In the genomic region with DNA sequence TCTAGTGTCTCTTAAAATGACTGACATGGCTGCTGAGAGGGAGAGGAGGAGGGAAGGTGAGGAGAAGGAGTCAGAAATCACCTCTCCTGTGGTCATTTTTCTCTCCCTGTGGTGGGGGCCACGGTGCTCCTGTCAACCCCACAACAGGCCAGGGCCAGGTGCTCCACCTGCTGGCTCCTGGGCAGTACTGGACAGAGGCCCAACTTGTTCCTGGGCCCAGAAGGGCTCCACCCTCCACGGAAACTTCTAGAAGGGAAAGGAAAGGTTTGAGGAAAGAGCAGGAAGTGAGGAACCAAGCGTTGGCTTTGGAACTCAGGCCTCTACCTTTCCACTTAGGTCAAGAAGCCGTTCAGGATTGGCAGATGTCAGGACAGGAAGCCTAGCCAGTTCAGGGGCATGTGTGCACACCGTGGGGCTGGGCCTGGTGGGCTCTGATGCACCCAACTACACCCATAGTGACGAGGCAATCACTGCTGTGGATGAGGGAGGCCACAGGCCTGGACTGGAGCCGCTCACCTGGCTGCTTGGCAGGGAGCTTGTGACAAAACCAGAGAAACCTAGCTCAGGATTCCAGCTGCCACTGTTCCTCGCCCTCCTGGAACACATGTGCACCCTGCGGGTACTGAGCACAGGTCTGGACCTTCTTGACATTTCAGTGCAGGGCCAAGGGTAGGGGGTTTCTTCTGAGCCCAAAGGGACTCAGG, we compare ENCODE assay signal across 8 cellular contexts. TPM values are rescaled to one million over a fixed set of nuclear protein-coding genes. Genes with fewer than 3 reads are reported as not detected.
DNase-seq lines count a peak whose midpoint lies in the region; ATAC-seq and TF ChIP-seq lines count a peak whose summit lies in the region.

No MANE protein-coding gene starts in this region.

- H3K36me3 Mint-ChIP-seq in activated T-helper 1 cell treated with anti-CD3 and anti-CD28 coated beads, Interleukin-12 subunit alpha, Interleukin-12 subunit beta, Interleukin-2, Interleukin-4 antibody, amounts not matched to agents 30 ng/mL and 10 ng/mL and 1 ng/mL, durations not matched to agents 14 hours and 24 hours and 36 hours (ENCODE audit: low read depth): no peaks in the 10 kb centered on the region

- TF ChIP-seq POLR2A in gastroesophageal sphincter (IDR thresholded peaks at IDR 0.05): no peak
- TF ChIP-seq POLR2A in stomach (IDR thresholded peaks at IDR 0.05): no peak

- CTCF ChIA-PET in AG04449 (lab: Yijun Ruan, JAX): interaction anchor here (1.3 kb wide), 1 partner anchor 160 kb away, joined by 5 read pairs; no protein-coding TSS in a partner anchor

- H3K4me1 Mint-ChIP-seq in activated T-helper 1 cell treated with anti-CD3 and anti-CD28 coated beads, Interleukin-12 subunit alpha, Interleukin-12 subunit beta, Interleukin-2, Interleukin-4 antibody, amounts not matched to agents 30 ng/mL and 10 ng/mL and 1 ng/mL, durations not matched to agents 14 hours and 24 hours and 36 hours (ENCODE audit: low read depth): no peaks in the 10 kb centered on the region

- no peaks in the 10 kb centered on the region for H3K9me3 Mint-ChIP-seq in activated T-helper 1 cell treated with anti-CD3 and anti-CD28 coated beads, Interleukin-12 subunit alpha, Interleukin-12 subunit beta, Interleukin-2, Interleukin-4 antibody, amounts not matched to agents 30 ng/mL and 10 ng/mL and 1 ng/mL, durations not matched to agents 14 hours and 24 hours and 36 hours

- peaks cover 3% of the 10 kb centered on the region for H3K27me3 Mint-ChIP-seq in activated T-helper 1 cell treated with anti-CD3 and anti-CD28 coated beads, Interleukin-12 subunit alpha, Interleukin-12 subunit beta, Interleukin-2, Interleukin-4 antibody, amounts not matched to agents 30 ng/mL and 10 ng/mL and 1 ng/mL, durations not matched to agents 14 hours and 24 hours and 36 hours (ENCODE audit: insufficient read depth)

- POLR2A ChIA-PET in AG04449 (lab: Yijun Ruan, JAX): no interaction called here

- intact Hi-C loops in stomach (cut with DNase I; ENCODE audit: low total_unique reads) (no loop called here), posterior vena cava (cut with DNase I) (no loop called here)
- intact Hi-C loops in activated T-helper 1 cell treated with anti-CD3 and anti-CD28 coated beads, Interleukin-12 subunit alpha, Interleukin-12 subunit beta, Interleukin-2, Interleukin-4 antibody, amounts not matched to agents 30 ng/mL and 10 ng/mL and 1 ng/mL, durations not matched to agents 14 hours and 24 hours and 36 hours (cut with micrococcal nuclease): no loop called here

- H3K27me3 ChIP-seq in gastroesophageal sphincter: peaks cover under 1% of the 10 kb centered on the region
- H3K27me3 ChIP-seq in stomach: peaks cover 0 to 24% (median 0%) of the 10 kb centered on the region in 3 donors

- TF ChIP-seq EP300 in gastroesophageal sphincter (IDR thresholded peaks at IDR 0.05) (no peak), stomach (IDR thresholded peaks at IDR 0.05) (no peak)

- H3K4me1 ChIP-seq in gastroesophageal sphincter (no peaks in the 10 kb centered on the region), stomach (no peaks in the 10 kb centered on the region)

- TF ChIP-seq CTCF in AG04449 (IDR thresholded peaks at IDR 0.05; ENCODE audit: insufficient read depth, low read length, missing control alignments) (peak; percentile 66), GM12875 (IDR thresholded peaks at IDR 0.05; ENCODE audit: borderline replicate concordance, insufficient read depth, low read depth, low read length) (peak; percentile 67), gastroesophageal sphincter (IDR thresholded peaks at IDR 0.05) (peak in 3 of 4 experiments; percentile 14 to 50 (median 17)), stomach (IDR thresholded peaks at IDR 0.05) (peak in 5 of 7 experiments; percentile 30 to 65 (median 46))

- no peaks in the 10 kb centered on the region for H3K36me3 ChIP-seq in gastroesophageal sphincter
- no peaks in the 10 kb centered on the region for H3K36me3 ChIP-seq in stomach

- ATAC-seq in gastroesophageal sphincter (no peak), HG03439 (IDR thresholded peaks at IDR 0.05; ENCODE audit: unreplicated experiment) (no peak)

- H3K4me3 Mint-ChIP-seq in activated T-helper 1 cell treated with anti-CD3 and anti-CD28 coated beads, Interleukin-12 subunit alpha, Interleukin-12 subunit beta, Interleukin-2, Interleukin-4 antibody, amounts not matched to agents 30 ng/mL and 10 ng/mL and 1 ng/mL, durations not matched to agents 14 hours and 24 hours and 36 hours: no peak overlapping the region

- H3K27ac Mint-ChIP-seq in activated T-helper 1 cell treated with anti-CD3 and anti-CD28 coated beads, Interleukin-12 subunit alpha, Interleukin-12 subunit beta, Interleukin-2, Interleukin-4 antibody, amounts not matched to agents 30 ng/mL and 10 ng/mL and 1 ng/mL, durations not matched to agents 14 hours and 24 hours and 36 hours: no peak overlapping the region

- H3K27ac ChIP-seq in gastroesophageal sphincter (no peak overlapping the region), stomach (no peak overlapping the region)

- H3K9me3 ChIP-seq in gastroesophageal sphincter (no peaks in the 10 kb centered on the region), stomach (no peaks in the 10 kb centered on the region)

- in situ Hi-C loops in SK-MEL-5 (cut with HindIII; ENCODE audit: low pct_unique_long_range_greater_than_20kb, low sequenced_read_pairs): no loop called here

- no peak for DNase-seq in AG04449 (ENCODE audit: low read depth, low spot score)
- peak; percentile 59 for DNase-seq in SK-MEL-5 (ENCODE audit: low read depth, low spot score)
- DNase-seq in stomach: peak; percentile 65
- no peak for DNase-seq in activated T-helper 1 cell treated with anti-CD3 and anti-CD28 coated beads, Interleukin-12 subunit alpha, Interleukin-12 subunit beta, Interleukin-2, Interleukin-4 antibody, amounts not matched to agents 30 ng/mL and 10 ng/mL and 1 ng/mL, durations not matched to agents 14 hours and 24 hours and 36 hours (ENCODE audit: low spot score)
- DNase-seq in posterior vena cava (ENCODE audit: low spot score): no peak

- H3K4me3 ChIP-seq in AG04449 (ENCODE audit: low read depth, low read length) (no peak overlapping the region), GM12875 (ENCODE audit: low read depth, low read length) (no peak overlapping the region), gastroesophageal sphincter (no peak overlapping the region), stomach (no peak overlapping the region)

- WGBS in gastroesophageal sphincter (ENCODE audit: low coverage in 1 of 2), 2 donors: 20 to 87% methylated on average over 1 to 3 of the region's 9 CpGs
- 48 to 63% (median 57%) methylated on average over 5 to 9 of the region's 9 CpGs for WGBS in stomach, 5 donors

RNA-seq across cellular contexts. Expression of gene WNT3, which starts 36.1 kb away (rescaled TPM):
- total RNA-seq in SK-MEL-5 (2014; rRNA removed; shearing (Covaris generic)): 0.77 and 1.1 TPM in 2 replicates
- polyA plus RNA-seq in SK-MEL-5 (2015; cell fraction: cytosol; rRNA removed): 0.45 and 0.49 TPM in 2 replicates
- 1.4 and 2.4 TPM in 2 replicates for polyA plus RNA-seq in SK-MEL-5 (2015; cell fraction: nucleus; rRNA removed)
- total RNA-seq in gastroesophageal sphincter (1 to 10 TPM in 2 of 4 donors, under 1 TPM in 2; 0.62 to 1.4 (median 0.99) TPM), stomach (under 1 TPM in 3 of 5 donors, not detected in 2; 0.14 to 0.55 (median 0.29) TPM), posterior vena cava (under 1 TPM; 0.32 to 0.81 TPM)
- polyA plus RNA-seq in stomach: under 1 TPM; 0.31 to 0.73 (median 0.37) TPM
- total RNA-seq in activated T-helper 1 cell treated with anti-CD3 and anti-CD28 coated beads, Interleukin-12 subunit alpha, Interleukin-12 subunit beta, Interleukin-2, Interleukin-4 antibody, amounts not matched to agents 30 ng/mL and 10 ng/mL and 1 ng/mL, durations not matched to agents 14 hours and 24 hours and 36 hours: 0.05 TPM in 1 of 2 replicates, not detected in the other

Comparison
In these comparisons a context has a peak if more than half of its experiments do, and no peak if none do; other contexts are left out.
1. DNase-seq: peak in SK-MEL-5 (single experiment) and stomach (single experiment); none in AG04449 (single experiment), activated T-helper 1 cell treated with anti-CD3 and anti-CD28 coated beads, Interleukin-12 subunit alpha, Interleukin-12 subunit beta, Interleukin-2, Interleukin-4 antibody, amounts not matched to agents 30 ng/mL and 10 ng/mL and 1 ng/mL, durations not matched to agents 14 hours and 24 hours and 36 hours (single experiment) and posterior vena cava (single experiment).
2. CTCF ChIP-seq: peak in every context shown above with its lines; median percentile 67 in GM12875; 66 in AG04449; 46 in stomach; 17 in gastroesophageal sphincter.